18 cellular contexts compared by ENCODE assay signal in the genomic region with DNA sequence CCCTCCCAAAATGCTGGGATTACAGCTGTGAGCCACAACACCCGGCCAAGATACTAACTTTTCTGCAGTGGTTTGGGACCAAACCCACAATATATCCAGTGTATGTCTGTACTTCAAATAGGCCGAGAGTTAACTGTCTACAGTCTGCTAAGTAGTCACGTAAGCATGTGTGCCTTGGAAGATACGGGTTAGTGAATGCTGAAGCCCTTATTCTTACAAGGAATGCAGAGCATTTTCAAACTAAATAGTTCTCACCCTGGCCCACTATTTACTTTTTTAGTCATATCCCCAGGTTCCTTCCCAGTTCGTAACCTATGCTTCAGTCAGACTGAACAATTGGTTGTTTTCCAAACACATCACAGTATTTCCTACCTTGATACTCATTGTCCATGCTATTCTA.
DNase-seq lines count a peak whose midpoint lies in the region; ATAC-seq and TF ChIP-seq lines count a peak whose summit lies in the region.
"Had no signal": no experiment of that assay in that cellular context is flagged by ENCODE, and none has a peak within 500 bp of the region (broad histone marks: within the 10 kb centered on the region; RNA-seq: fewer than 3 reads in every experiment).

No MANE protein-coding gene starts in this region.

- H3K27ac ChIP-seq in epithelial cell of prostate: peak overlapping the region; percentile 88
- H3K27ac ChIP-seq in osteoblast (ENCODE audit: low read depth, low read length): peak overlapping the region; percentile 57
- no peak overlapping the region for H3K27ac ChIP-seq in spleen

- H3K27me3 Mint-ChIP-seq in activated T-helper 17 cell treated with anti-CD3 and anti-CD28 coated beads, Interleukin-2, amount 50 U/mL, for 72 hours: no peaks in the 10 kb centered on the region
- H3K27me3 Mint-ChIP-seq: activated B cell treated with CpG ODN at 0.5 μM for 24 hours; naive thymus-derived CD8-positive, alpha-beta T cell; T-cell had no signal

- TF ChIP-seq CTCF in osteoblast (IDR thresholded peaks at IDR 0.05; ENCODE audit: extremely low read depth, low read depth, low read length): no peak
- no peak for TF ChIP-seq CTCF in spleen (IDR thresholded peaks at IDR 0.05 in 8 of 11, conservative IDR thresholded peaks at IDR 0.05 in 3 of 11)

- H3K36me3 Mint-ChIP-seq in activated T-helper 17 cell treated with anti-CD3 and anti-CD28 coated beads, Interleukin-2, amount 50 U/mL, for 72 hours (ENCODE audit: low read depth): peaks cover 38% of the 10 kb centered on the region

- H3K27me3 ChIP-seq in osteoblast (ENCODE audit: insufficient read depth, low read length): no peaks in the 10 kb centered on the region
- H3K27me3 ChIP-seq in spleen (replicated peaks in 1 of 7): no peaks in the 10 kb centered on the region

- H3K36me3 ChIP-seq in osteoblast (ENCODE audit: insufficient read depth, low read length) (no peaks in the 10 kb centered on the region), spleen (peaks cover 0 to 30% (median 0%) of the 10 kb centered on the region in 6 donors)

- intact Hi-C loops in spleen (cut with DNase I; ENCODE audit: low total_unique reads): no loop called here

- no peaks in the 10 kb centered on the region for H3K9me3 Mint-ChIP-seq in activated T-helper 17 cell treated with anti-CD3 and anti-CD28 coated beads, Interleukin-2, amount 50 U/mL, for 72 hours
- H3K9me3 Mint-ChIP-seq: activated B cell treated with CpG ODN at 0.5 μM for 24 hours; naive thymus-derived CD8-positive, alpha-beta T cell; T-cell had no signal

- no peak for TF ChIP-seq POLR2A in spleen (IDR thresholded peaks at IDR 0.05)

- H3K4me2 ChIP-seq in osteoblast (ENCODE audit: insufficient read depth, low read length): peak overlapping the region; percentile 47

- H3K79me2 ChIP-seq in osteoblast (ENCODE audit: insufficient read depth, low read length): no peaks in the 10 kb centered on the region

- DNase-seq in EL: peak; percentile 37
- peak; percentile 29 for DNase-seq in epithelial cell of prostate (ENCODE audit: low read depth, low spot score)
- peak; percentile 59 for DNase-seq in osteoblast (ENCODE audit: insufficient read length, low spot score, missing footprints)
- no peak for DNase-seq in spleen
- DNase-seq in stimulated activated CD4-positive, alpha-beta T cell treated with anti-CD3 and anti-CD28 coated beads, Interleukin-4, amount 100 ng/mL, for 24 hours: no peak
- DNase-seq: activated B cell treated with CpG ODN at 0.5 μM for 24 hours; amygdala; GOT3; left ventricle myocardium superior; MV-4-11; naive thymus-derived CD8-positive, alpha-beta T cell; NCI-H2081 treated with DMSO at 0.1 percent for 48 hours; NCI-H748 treated with DMSO at 0.1 percent for 48 hours; RPMI8226; T-cell had no signal

- peak overlapping the region; percentile 19 for H3K27ac Mint-ChIP-seq in activated T-helper 17 cell treated with anti-CD3 and anti-CD28 coated beads, Interleukin-2, amount 50 U/mL, for 72 hours
- H3K27ac Mint-ChIP-seq: naive thymus-derived CD8-positive, alpha-beta T cell; T-cell had no signal

- no peaks in the 10 kb centered on the region for H3K4me1 Mint-ChIP-seq in activated T-helper 17 cell treated with anti-CD3 and anti-CD28 coated beads, Interleukin-2, amount 50 U/mL, for 72 hours

- ATAC-seq in activated T-helper 17 cell treated with anti-CD3 and anti-CD28 coated beads, Interleukin-2, amount 50 U/mL, for 72 hours (replicated peaks): no peak
- no peak for ATAC-seq in GM18907 (IDR thresholded peaks at IDR 0.05; ENCODE audit: unreplicated experiment)
- ATAC-seq in HG02938 (IDR thresholded peaks at IDR 0.05; ENCODE audit: unreplicated experiment): no peak
- ATAC-seq: naive thymus-derived CD8-positive, alpha-beta T cell; T-cell had no signal

- 91 to 98% (median 97%) methylated on average over 5 of the region's 5 CpGs for WGBS in spleen, 5 donors

- H3K4me3 Mint-ChIP-seq in activated T-helper 17 cell treated with anti-CD3 and anti-CD28 coated beads, Interleukin-2, amount 50 U/mL, for 72 hours: no peak overlapping the region
- H3K4me3 Mint-ChIP-seq: activated B cell treated with CpG ODN at 0.5 μM for 24 hours; naive thymus-derived CD8-positive, alpha-beta T cell; T-cell had no signal

- no peak overlapping the region for H2AFZ ChIP-seq in osteoblast (ENCODE audit: low read length)

- H3K9me3 ChIP-seq in osteoblast (ENCODE audit: low read depth, low read length) (no peaks in the 10 kb centered on the region), spleen (no peaks in the 10 kb centered on the region)

- H3K4me1 ChIP-seq in osteoblast (ENCODE audit: insufficient read depth, low read length): peaks cover 39% of the 10 kb centered on the region
- H3K4me1 ChIP-seq in spleen: peaks cover 0 to 13% (median 3%) of the 10 kb centered on the region in 6 donors

- H4K20me1 ChIP-seq in osteoblast (ENCODE audit: insufficient read depth, low read length): no peaks in the 10 kb centered on the region

- H3K4me3 ChIP-seq in osteoblast (ENCODE audit: insufficient read depth, low read length): no peak overlapping the region
- H3K4me3 ChIP-seq in spleen: no peak overlapping the region

Comparison
In these comparisons a context has a peak if more than half of its experiments do, and no peak if none do; other contexts are left out.
1. DNase-seq: peak in EL (single experiment), epithelial cell of prostate (single experiment) and osteoblast (single experiment); none in spleen (single experiment) and stimulated activated CD4-positive, alpha-beta T cell treated with anti-CD3 and anti-CD28 coated beads, Interleukin-4, amount 100 ng/mL, for 24 hours (single experiment).
2. H3K27ac ChIP-seq: peak in epithelial cell of prostate (single experiment) and osteoblast (single experiment); none in spleen (0 of 8).